8 cellular contexts compared by ENCODE assay signal in genomic region chr20:63520594-63520938, GRCh38. TPM values are rescaled to one million over a fixed set of nuclear protein-coding genes. Genes with fewer than 3 reads are reported as not detected.
DNase-seq lines count a peak whose midpoint lies in the region; ATAC-seq and TF ChIP-seq lines count a peak whose summit lies in the region.

A gene with protein sequence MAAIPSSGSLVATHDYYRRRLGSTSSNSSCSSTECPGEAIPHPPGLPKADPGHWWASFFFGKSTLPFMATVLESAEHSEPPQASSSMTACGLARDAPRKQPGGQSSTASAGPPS (plus strand): TSS chr20:63520765. CDS start chr20:63521309, 544 bp downstream.

- ATAC-seq in HG02884 (IDR thresholded peaks at IDR 0.05; ENCODE audit: unreplicated experiment), result peak; percentile 68

- no peaks in the 10 kb centered on the region for H3K27me3 ChIP-seq in colonic mucosa

- H3K4me1 ChIP-seq in colonic mucosa, result peaks cover 5% of the 10 kb centered on the region

- peak within 1 kb of the TSS; percentile 91 for H3K4me3 ChIP-seq in colonic mucosa

- DNase-seq in NCI-H524 (lab: John Stamatoyannopoulos, UW), result peak; percentile 59 to 79
- DNase-seq in NCI-H524 treated with DMSO at 0.1 percent for 48 hours (lab: John Stamatoyannopoulos, UW), result no peak
- DNase-seq in NCI-H2227 (lab: John Stamatoyannopoulos, UW; ENCODE audit: unreplicated experiment), result peak; percentile 89
- peak; percentile 80 to 87 for DNase-seq in activated CD4-positive, alpha-beta T cell treated with anti-CD3 and anti-CD28 coated beads for 4 hours
- peak; percentile 84 for DNase-seq in colonic mucosa
- DNase-seq in left kidney (ENCODE audit: low read depth, low spot score), result peak; percentile 88
- peak; percentile 59 to 75 (median 72) for DNase-seq in stimulated activated CD4-positive, alpha-beta T cell treated with anti-CD3 and anti-CD28 coated beads, Interleukin-1b, Interleukin-23, amount 100 ng/mL, for 24 hours (ENCODE audit: low read depth in 4 of 4, low spot score in 1 of 4)

- H3K9ac ChIP-seq in colonic mucosa (ENCODE audit: low read depth in 2 of 2, low read length in 2 of 2), result peak within 1 kb of the TSS; percentile 95 to 96

- H3K27ac ChIP-seq in colonic mucosa, result peak within 1 kb of the TSS; percentile 97

- no peak for TF ChIP-seq CTCF in colonic mucosa (IDR thresholded peaks at IDR 0.05)

- H3K9me3 ChIP-seq in colonic mucosa, result no peaks in the 10 kb centered on the region

- no peaks in the 10 kb centered on the region for H3K36me3 ChIP-seq in colonic mucosa

- intact Hi-C loops in colonic mucosa (cut with DNase I), result no loop called here

RNA-seq across cellular contexts. Expression of the gene that starts here (rescaled TPM):
- 100 to 1,000 TPM; 561 to 634 TPM for total RNA-seq in colonic mucosa
